Comparison of ENCODE assay signal across 2 cellular contexts in the genomic region with DNA sequence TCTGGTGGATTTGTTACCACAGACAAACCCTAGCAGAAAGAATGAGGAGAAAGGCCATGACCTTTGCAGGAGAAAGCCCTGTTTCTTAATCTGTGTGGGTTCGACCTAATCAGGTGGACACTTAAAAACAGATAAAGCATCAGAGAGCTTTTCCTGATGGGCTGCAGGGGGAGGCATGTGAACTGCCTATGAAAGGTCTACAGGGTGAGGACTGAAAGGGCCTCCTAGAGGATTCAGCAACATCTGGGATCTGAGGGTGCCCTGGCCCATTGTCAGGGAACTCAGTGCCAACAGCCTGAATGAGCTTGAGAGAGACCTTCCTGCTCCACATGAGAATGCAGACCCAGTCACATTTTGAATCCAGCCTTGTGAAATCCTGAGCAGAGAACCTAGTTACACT.
TF ChIP-seq lines count a peak whose summit lies in the region.

No MANE protein-coding gene starts in this region.

TF ChIP-seq in IMR-90, 13 proteins besides CTCF, POLR2A, EP300 and RAD21:
- TF ChIP-seq RCOR1 (IDR thresholded peaks at IDR 0.05; ENCODE audit: insufficient replicate concordance, low read length) (no peak), SMC3 (IDR thresholded peaks at IDR 0.05; ENCODE audit: low read depth, low read length) (no peak), MAFK (IDR thresholded peaks at IDR 0.05; ENCODE audit: low read depth, low read length) (no peak), MXI1 (IDR thresholded peaks at IDR 0.05; ENCODE audit: borderline replicate concordance, low read depth, low read length) (no peak), MAZ (IDR thresholded peaks at IDR 0.05; ENCODE audit: borderline replicate concordance, low read depth, low read length) (no peak), CEBPB (IDR thresholded peaks at IDR 0.05; ENCODE audit: low read depth, low read length) (no peak)
- TF ChIP-seq, protein P1, sequence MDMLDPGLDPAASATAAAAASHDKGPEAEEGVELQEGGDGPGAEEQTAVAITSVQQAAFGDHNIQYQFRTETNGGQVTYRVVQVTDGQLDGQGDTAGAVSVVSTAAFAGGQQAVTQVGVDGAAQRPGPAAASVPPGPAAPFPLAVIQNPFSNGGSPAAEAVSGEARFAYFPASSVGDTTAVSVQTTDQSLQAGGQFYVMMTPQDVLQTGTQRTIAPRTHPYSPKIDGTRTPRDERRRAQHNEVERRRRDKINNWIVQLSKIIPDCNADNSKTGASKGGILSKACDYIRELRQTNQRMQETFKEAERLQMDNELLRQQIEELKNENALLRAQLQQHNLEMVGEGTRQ (IDR thresholded peaks at IDR 0.05; ENCODE audit: low read depth, low read length) = no peak

TF ChIP-seq in H1, 55 proteins besides CTCF, POLR2A, EP300 and RAD21:
- TF ChIP-seq GABPA (IDR thresholded peaks at IDR 0.05; ENCODE audit: borderline replicate concordance, insufficient read depth, low read length) = no peak
- TF ChIP-seq CBX8 (IDR thresholded peaks at IDR 0.05; ENCODE audit: borderline replicate concordance, low read depth, low read length) = no peak
- TF ChIP-seq SIRT6 (IDR thresholded peaks at IDR 0.05; ENCODE audit: low read length) = no peak
- TF ChIP-seq TCF12 (IDR thresholded peaks at IDR 0.05; ENCODE audit: low read depth, low read length) = no peak
- no peak for TF ChIP-seq BACH1 (IDR thresholded peaks at IDR 0.05; ENCODE audit: low read length)
